17 cellular contexts compared by ENCODE assay signal in the genomic region with DNA sequence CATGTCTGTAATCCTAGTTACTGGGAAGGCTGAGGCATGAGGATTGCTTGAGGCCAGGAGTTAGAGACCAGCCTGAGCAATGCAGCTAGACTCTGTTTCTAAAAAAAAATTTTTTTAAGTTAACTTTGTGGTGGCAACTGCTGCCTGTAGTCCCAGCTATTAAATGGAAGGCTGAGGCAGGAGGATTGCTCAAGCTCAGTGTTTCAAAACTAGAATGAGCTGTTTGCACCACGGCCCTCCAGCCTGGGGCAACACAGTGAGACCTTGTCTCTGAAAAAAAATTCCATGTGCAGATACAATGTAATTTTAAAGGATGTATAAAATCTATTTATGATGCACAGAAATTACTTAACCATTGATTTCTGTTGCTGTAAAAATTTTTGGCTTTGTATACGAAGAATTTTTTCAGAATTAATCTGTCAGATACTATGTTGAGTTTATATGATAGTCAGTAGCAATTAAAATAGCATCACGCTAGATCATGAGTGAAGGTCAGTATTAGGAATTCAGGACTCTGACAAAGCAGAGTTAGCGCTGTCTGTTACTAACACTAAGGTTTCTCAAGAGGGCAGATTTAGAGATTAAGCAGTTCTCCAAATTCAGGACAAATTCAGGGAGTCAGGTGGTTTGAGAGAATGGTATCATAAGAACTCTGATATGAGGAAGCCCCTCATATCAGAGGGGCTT. TPM values are rescaled to one million over a fixed set of nuclear protein-coding genes. Genes with fewer than 3 reads are reported as not detected.
DNase-seq lines count a peak whose midpoint lies in the region; TF ChIP-seq lines count a peak whose summit lies in the region.
"Had no signal": no experiment of that assay in that cellular context is flagged by ENCODE, and none has a peak within 500 bp of the region (broad histone marks: within the 10 kb centered on the region; RNA-seq: fewer than 3 reads in every experiment).

No MANE protein-coding gene starts in this region.

- CTCF ChIA-PET in BJ (lab: Yijun Ruan, JAX): interaction anchor here (0.7 to 1.6 kb wide), 4 partner anchors 13 to 342 kb away, joined by 3 read pairs; no protein-coding TSS in a partner anchor

- no peaks in the 10 kb centered on the region for H3K27me3 ChIP-seq in BJ (ENCODE audit: control insufficient read depth, insufficient read depth, low read length)
- H3K27me3 ChIP-seq: hepatocyte, Peyer's patch had no signal

- POLR2A ChIA-PET in BJ (lab: Charles Lee): interaction anchor here (0.7 kb wide), 1 partner anchor 34 kb away, joined by 4 read pairs; no protein-coding TSS in a partner anchor

- H3K36me3 ChIP-seq in BJ (ENCODE audit: control insufficient read depth, insufficient read depth, low read length): no peaks in the 10 kb centered on the region
- H3K36me3 ChIP-seq: Peyer's patch, prostate gland had no signal

- TF ChIP-seq CTCF in BJ (IDR thresholded peaks at IDR 0.05; ENCODE audit: insufficient read depth, low read depth, low read length) (no peak), fibroblast of pulmonary artery (IDR thresholded peaks at IDR 0.05; ENCODE audit: low read length, missing control alignments) (no peak)

- DNase-seq in BJ (ENCODE audit: low read depth): peak; percentile 68
- DNase-seq in M059J (ENCODE audit: low read depth): peak; percentile 31
- peak; percentile 50 for DNase-seq in SKM-1 treated with dmso at 0.1 percent for 144 hours (lab: John Stamatoyannopoulos, UW; ENCODE audit: unreplicated experiment)
- DNase-seq in fibroblast of pulmonary artery (ENCODE audit: low read depth): peak; percentile 21
- no peak for DNase-seq in DMS53 treated with DMSO at 0.1 percent for 48 hours (lab: John Stamatoyannopoulos, UW; ENCODE audit: unreplicated experiment)
- no peak for DNase-seq in OCI-M2 (lab: John Stamatoyannopoulos, UW; ENCODE audit: unreplicated experiment)
- DNase-seq in head of caudate nucleus: no peak
- DNase-seq in activated CD8-positive, alpha-beta memory T cell treated with anti-CD3 and anti-CD28 coated beads, Interleukin-2, amount 50 U/mL, for 4 hours: no peak
- DNase-seq: activated CD4-positive, alpha-beta T cell treated with anti-CD3 and anti-CD28 coated beads for 1 hour; CD8-positive, alpha-beta T cell; DMS53; NCI-H1694; Peyer's patch; stimulated activated naive CD4-positive, alpha-beta T cell had no signal

- intact Hi-C loops in head of caudate nucleus (cut with DNase I): no loop called here

- H3K4me3 ChIP-seq in BJ (ENCODE audit: low read depth, low read length): no peak overlapping the region
- H3K4me3 ChIP-seq in fibroblast of pulmonary artery (replicated peaks; ENCODE audit: low read depth, low read length): no peak overlapping the region
- H3K4me3 ChIP-seq: hepatocyte, Peyer's patch, prostate gland, skin epidermis had no signal

RNA-seq across cellular contexts. Expression of a gene that starts 8.3 kb away (rescaled TPM):
- polyA plus RNA-seq in BJ (2011; rRNA removed): 102 and 120 TPM in 2 replicates
- polyA minus RNA-seq in BJ (2011; rRNA and poly(A)+ RNA removed): 23.7 and 42.9 TPM in 2 replicates
- total RNA-seq in M059J (2014; rRNA removed; shearing (Covaris generic)): 25.3 and 38.6 TPM in 2 replicates

Comparison
In these comparisons a context has a peak if more than half of its experiments do, and no peak if none do; other contexts are left out.
1. DNase-seq: peak in BJ (single experiment), M059J (single experiment), SKM-1 treated with dmso at 0.1 percent for 144 hours (single experiment) and fibroblast of pulmonary artery (single experiment); none in DMS53 treated with DMSO at 0.1 percent for 48 hours (single experiment), OCI-M2 (single experiment), head of caudate nucleus (0 of 42) and activated CD8-positive, alpha-beta memory T cell treated with anti-CD3 and anti-CD28 coated beads, Interleukin-2, amount 50 U/mL, for 4 hours (single experiment).